ENCODE assay signal across 28 cellular contexts in genomic region chr5:44372028-44372427, GRCh38. TPM values are rescaled to one million over a fixed set of nuclear protein-coding genes. Genes with fewer than 3 reads are reported as not detected.
"Had no signal": no experiment of that assay in that cellular context is flagged by ENCODE, and none has a peak within 500 bp of the region (broad histone marks: within the 10 kb centered on the region; RNA-seq: fewer than 3 reads in every experiment).

No MANE protein-coding gene starts in this region.

- ATAC-seq: gastrocnemius medialis; left lung; naive thymus-derived CD8-positive, alpha-beta T cell; psoas muscle; right cardiac atrium; stimulated activated naive B cell treated with anti-CD40 and anti-IgM and Interleukin-4, amounts not matched to agents 10 μg/mL and 1 μg/mL and 100 μg/mL, for 72 hours; upper lobe of right lung had no signal

- H3K9me3 ChIP-seq: gastrocnemius medialis, left lung, psoas muscle, thoracic aorta, tibial nerve, upper lobe of right lung, vagina had no signal

- H3K27me3 ChIP-seq: dorsolateral prefrontal cortex, gastrocnemius medialis, left lung, tibial nerve, upper lobe of right lung, vagina had no signal

- DNase-seq: dorsolateral prefrontal cortex; effector CD4-positive, alpha-beta T cell; foreskin fibroblast; gastrocnemius medialis; head of caudate nucleus; kidney; left lung; mesenchymal stem cell; midbrain; naive thymus-derived CD8-positive, alpha-beta T cell; nephron progenitor cell; nucleus accumbens; posterior cingulate gyrus; psoas muscle; right cardiac atrium; small intestine; stimulated activated CD4-positive, alpha-beta T cell treated with anti-CD3 and anti-CD28 coated beads, Interleukin-15, amount 100 ng/mL, for 24 hours; stimulated activated CD4-positive, alpha-beta T cell treated with anti-CD3 and anti-CD28 coated beads, Interleukin-2, amount 100 ng/mL, for 48 hours; stimulated activated naive B cell treated with anti-CD40 and anti-IgM and Interleukin-4, amounts not matched to agents 10 μg/mL and 1 μg/mL and 100 μg/mL, for 72 hours; upper lobe of right lung had no signal

- FAIRE-seq: colon, kidney, small intestine had no signal

- H3K4me1 ChIP-seq: gastrocnemius medialis, left lung, psoas muscle, tibial nerve, upper lobe of right lung, vagina had no signal

- H3K4me3 ChIP-seq: dorsolateral prefrontal cortex, gastrocnemius medialis, left lung, psoas muscle, thoracic aorta, tibial nerve, upper lobe of right lung, vagina had no signal

- H3K27ac ChIP-seq: dorsolateral prefrontal cortex, gastrocnemius medialis, left lung, psoas muscle, thoracic aorta, tibial nerve, upper lobe of right lung, vagina had no signal

- H3K36me3 ChIP-seq: gastrocnemius medialis, left lung, thoracic aorta, tibial nerve, upper lobe of right lung, vagina had no signal

RNA-seq across cellular contexts. Expression of gene FGF10, which starts 17.2 kb away (rescaled TPM):
- total RNA-seq: glomerular endothelial cell; lung microvascular endothelial cell; naive thymus-derived CD8-positive, alpha-beta T cell; osteocyte; renal cortical epithelial cell had no signal
- polyA plus RNA-seq: naive thymus-derived CD8-positive, alpha-beta T cell had no signal
